ENCODE assay signal across 1 cellular context in genomic region chr12:52879394-52880351, GRCh38.
TF ChIP-seq lines count a peak whose summit lies in the region.

No MANE protein-coding gene starts in this region.

TF ChIP-seq in K562, 482 proteins besides CTCF, POLR2A, EP300 and RAD21 (continued from another document and continues in another):
- no peak for TF ChIP-seq FOXO4 (CRISPR knock-in tag; IDR thresholded peaks at IDR 0.05)
- 0 out of 2 replicates have a peak, but pooled peaks have one; percentile 7 for TF ChIP-seq PPARD (CRISPR knock-in tag; IDR thresholded peaks at IDR 0.05)
- TF ChIP-seq TGIF2 (CRISPR knock-in tag; IDR thresholded peaks at IDR 0.05), result no peak
- TF ChIP-seq ERF (CRISPR knock-in tag; IDR thresholded peaks at IDR 0.05), result peak; percentile 77; the same call in 1 of the 2 replicates
- TF ChIP-seq PCBP2 (IDR thresholded peaks at IDR 0.05; ENCODE audit: low read depth, low read length, poor library complexity, severe bottlenecking), result no peak
- TF ChIP-seq XRCC4 (IDR thresholded peaks at IDR 0.05; ENCODE audit: extremely low read depth, insufficient read depth, insufficient read length), result no peak
- peak; percentile 46; the same call in 1 of the 2 replicates for TF ChIP-seq ETV5 (CRISPR knock-in tag; IDR thresholded peaks at IDR 0.05; ENCODE audit: low read depth)
- TF ChIP-seq STAT6 (CRISPR knock-in tag; IDR thresholded peaks at IDR 0.05), result no peak
- no peak for TF ChIP-seq ZNF197 (CRISPR knock-in tag; IDR thresholded peaks at IDR 0.05; ENCODE audit: low read depth)
- TF ChIP-seq, protein P1, sequence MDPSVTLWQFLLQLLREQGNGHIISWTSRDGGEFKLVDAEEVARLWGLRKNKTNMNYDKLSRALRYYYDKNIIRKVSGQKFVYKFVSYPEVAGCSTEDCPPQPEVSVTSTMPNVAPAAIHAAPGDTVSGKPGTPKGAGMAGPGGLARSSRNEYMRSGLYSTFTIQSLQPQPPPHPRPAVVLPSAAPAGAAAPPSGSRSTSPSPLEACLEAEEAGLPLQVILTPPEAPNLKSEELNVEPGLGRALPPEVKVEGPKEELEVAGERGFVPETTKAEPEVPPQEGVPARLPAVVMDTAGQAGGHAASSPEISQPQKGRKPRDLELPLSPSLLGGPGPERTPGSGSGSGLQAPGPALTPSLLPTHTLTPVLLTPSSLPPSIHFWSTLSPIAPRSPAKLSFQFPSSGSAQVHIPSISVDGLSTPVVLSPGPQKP (CRISPR knock-in tag; IDR thresholded peaks at IDR 0.05), result no peak
- TF ChIP-seq SNRNP70 (optimal IDR thresholded peaks at IDR 0.05; ENCODE audit: low read depth, low read length), result no peak
- TF ChIP-seq, protein P2, sequence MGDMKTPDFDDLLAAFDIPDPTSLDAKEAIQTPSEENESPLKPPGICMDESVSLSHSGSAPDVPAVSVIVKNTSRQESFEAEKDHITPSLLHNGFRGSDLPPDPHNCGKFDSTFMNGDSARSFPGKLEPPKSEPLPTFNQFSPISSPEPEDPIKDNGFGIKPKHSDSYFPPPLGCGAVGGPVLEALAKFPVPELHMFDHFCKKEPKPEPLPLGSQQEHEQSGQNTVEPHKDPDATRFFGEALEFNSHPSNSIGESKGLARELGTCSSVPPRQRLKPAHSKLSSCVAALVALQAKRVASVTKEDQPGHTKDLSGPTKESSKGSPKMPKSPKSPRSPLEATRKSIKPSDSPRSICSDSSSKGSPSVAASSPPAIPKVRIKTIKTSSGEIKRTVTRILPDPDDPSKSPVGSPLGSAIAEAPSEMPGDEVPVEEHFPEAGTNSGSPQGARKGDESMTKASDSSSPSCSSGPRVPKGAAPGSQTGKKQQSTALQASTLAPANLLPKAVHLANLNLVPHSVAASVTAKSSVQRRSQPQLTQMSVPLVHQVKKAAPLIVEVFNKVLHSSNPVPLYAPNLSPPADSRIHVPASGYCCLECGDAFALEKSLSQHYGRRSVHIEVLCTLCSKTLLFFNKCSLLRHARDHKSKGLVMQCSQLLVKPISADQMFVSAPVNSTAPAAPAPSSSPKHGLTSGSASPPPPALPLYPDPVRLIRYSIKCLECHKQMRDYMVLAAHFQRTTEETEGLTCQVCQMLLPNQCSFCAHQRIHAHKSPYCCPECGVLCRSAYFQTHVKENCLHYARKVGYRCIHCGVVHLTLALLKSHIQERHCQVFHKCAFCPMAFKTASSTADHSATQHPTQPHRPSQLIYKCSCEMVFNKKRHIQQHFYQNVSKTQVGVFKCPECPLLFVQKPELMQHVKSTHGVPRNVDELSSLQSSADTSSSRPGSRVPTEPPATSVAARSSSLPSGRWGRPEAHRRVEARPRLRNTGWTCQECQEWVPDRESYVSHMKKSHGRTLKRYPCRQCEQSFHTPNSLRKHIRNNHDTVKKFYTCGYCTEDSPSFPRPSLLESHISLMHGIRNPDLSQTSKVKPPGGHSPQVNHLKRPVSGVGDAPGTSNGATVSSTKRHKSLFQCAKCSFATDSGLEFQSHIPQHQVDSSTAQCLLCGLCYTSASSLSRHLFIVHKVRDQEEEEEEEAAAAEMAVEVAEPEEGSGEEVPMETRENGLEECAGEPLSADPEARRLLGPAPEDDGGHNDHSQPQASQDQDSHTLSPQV (IDR thresholded peaks at IDR 0.05), result peak; percentile 92
- no peak for TF ChIP-seq FOXK1 (CRISPR knock-in tag; IDR thresholded peaks at IDR 0.05; ENCODE audit: borderline replicate concordance)
- TF ChIP-seq SMAD4 (CRISPR knock-in tag; conservative IDR thresholded peaks at IDR 0.05), result peak; percentile 78
- TF ChIP-seq, protein P3, sequence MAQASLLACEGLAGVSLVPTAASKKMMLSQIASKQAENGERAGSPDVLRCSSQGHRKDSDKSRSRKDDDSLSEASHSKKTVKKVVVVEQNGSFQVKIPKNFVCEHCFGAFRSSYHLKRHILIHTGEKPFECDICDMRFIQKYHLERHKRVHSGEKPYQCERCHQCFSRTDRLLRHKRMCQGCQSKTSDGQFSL (CRISPR knock-in tag; IDR thresholded peaks at IDR 0.05), result no peak
- TF ChIP-seq, protein P3 (tag; IDR thresholded peaks at IDR 0.05), result no peak; a peak in 1 of 4 replicates
- no peak for TF ChIP-seq ZNF324 (CRISPR knock-in tag; IDR thresholded peaks at IDR 0.05)
- TF ChIP-seq GTF2E2 (tag; IDR thresholded peaks at IDR 0.05), result no peak
- no peak for TF ChIP-seq HMG20A (CRISPR knock-in tag; conservative IDR thresholded peaks at IDR 0.05)
- no peak for TF ChIP-seq MEF2D (tag; conservative IDR thresholded peaks at IDR 0.05; ENCODE audit: low read depth)
- no peak for TF ChIP-seq ZNF586 (CRISPR knock-in tag; conservative IDR thresholded peaks at IDR 0.05)
- TF ChIP-seq RBM14 (IDR thresholded peaks at IDR 0.05; ENCODE audit: borderline replicate concordance, insufficient read depth, low read depth, low read length), result no peak
- TF ChIP-seq KAT8 (IDR thresholded peaks at IDR 0.05; ENCODE audit: low read depth), result no peak
- TF ChIP-seq, protein P4, sequence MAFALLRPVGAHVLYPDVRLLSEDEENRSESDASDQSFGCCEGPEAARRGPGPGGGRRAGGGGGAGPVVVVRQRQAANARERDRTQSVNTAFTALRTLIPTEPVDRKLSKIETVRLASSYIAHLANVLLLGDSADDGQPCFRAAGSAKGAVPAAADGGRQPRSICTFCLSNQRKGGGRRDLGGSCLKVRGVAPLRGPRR (CRISPR knock-in tag; IDR thresholded peaks at IDR 0.05), result no peak; the same call in 1 of the 2 replicates
- TF ChIP-seq, protein P5, sequence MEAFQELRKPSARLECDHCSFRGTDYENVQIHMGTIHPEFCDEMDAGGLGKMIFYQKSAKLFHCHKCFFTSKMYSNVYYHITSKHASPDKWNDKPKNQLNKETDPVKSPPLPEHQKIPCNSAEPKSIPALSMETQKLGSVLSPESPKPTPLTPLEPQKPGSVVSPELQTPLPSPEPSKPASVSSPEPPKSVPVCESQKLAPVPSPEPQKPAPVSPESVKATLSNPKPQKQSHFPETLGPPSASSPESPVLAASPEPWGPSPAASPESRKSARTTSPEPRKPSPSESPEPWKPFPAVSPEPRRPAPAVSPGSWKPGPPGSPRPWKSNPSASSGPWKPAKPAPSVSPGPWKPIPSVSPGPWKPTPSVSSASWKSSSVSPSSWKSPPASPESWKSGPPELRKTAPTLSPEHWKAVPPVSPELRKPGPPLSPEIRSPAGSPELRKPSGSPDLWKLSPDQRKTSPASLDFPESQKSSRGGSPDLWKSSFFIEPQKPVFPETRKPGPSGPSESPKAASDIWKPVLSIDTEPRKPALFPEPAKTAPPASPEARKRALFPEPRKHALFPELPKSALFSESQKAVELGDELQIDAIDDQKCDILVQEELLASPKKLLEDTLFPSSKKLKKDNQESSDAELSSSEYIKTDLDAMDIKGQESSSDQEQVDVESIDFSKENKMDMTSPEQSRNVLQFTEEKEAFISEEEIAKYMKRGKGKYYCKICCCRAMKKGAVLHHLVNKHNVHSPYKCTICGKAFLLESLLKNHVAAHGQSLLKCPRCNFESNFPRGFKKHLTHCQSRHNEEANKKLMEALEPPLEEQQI (IDR thresholded peaks at IDR 0.05), result no peak; the same call in 1 of the 2 replicates
- TF ChIP-seq ZFP91 (CRISPR knock-in tag; IDR thresholded peaks at IDR 0.05), result no peak
- 0 out of 2 replicates have a peak, but pooled peaks have one; percentile 21 for TF ChIP-seq HDAC8 (tag; IDR thresholded peaks at IDR 0.05)
- TF ChIP-seq HCFC1 (IDR thresholded peaks at IDR 0.05; ENCODE audit: low read depth, low read length), result peak; percentile 59
- no peak; the same call in 1 of the 2 replicates for TF ChIP-seq ZNF395 (CRISPR knock-in tag; IDR thresholded peaks at IDR 0.05)
- no peak for TF ChIP-seq CUX1 (CRISPR knock-in tag; IDR thresholded peaks at IDR 0.05)
- TF ChIP-seq ZBTB43 (CRISPR knock-in tag; IDR thresholded peaks at IDR 0.05), result no peak
